ENCODE assay signal across 8 cellular contexts in genomic region chr19:15200575-15201364, GRCh38. TPM values are rescaled to one million over a fixed set of nuclear protein-coding genes. Genes with fewer than 3 reads are reported as not detected.
DNase-seq lines count a peak whose midpoint lies in the region; ATAC-seq and TF ChIP-seq lines count a peak whose summit lies in the region.

Gene NOTCH3, minus strand, starts transcription at chr19:15200995. Its CDS starts 90 bp downstream, at chr19:15200905.

- no peak for DNase-seq in activated T-cell treated with anti-CD3 and anti-CD28 coated beads, Interleukin-2, amount 50 U/mL, for 4 hours
- DNase-seq in activated T-cell treated with anti-CD3 and anti-CD28 coated beads, Interleukin-2, amount 50 U/mL, for 48 hours, result no peak
- DNase-seq in coronary artery (ENCODE audit: low spot score), result no peak
- no peak for DNase-seq in memory B cell (ENCODE audit: low spot score in 2 of 2)
- no peak for DNase-seq in ureter (ENCODE audit: low spot score)
- DNase-seq in SK-N-DZ (ENCODE audit: low spot score), result no peak
- DNase-seq in dedifferentiated amniotic fluid mesenchymal stem cell (ENCODE audit: extremely low spot score), result no peak

- peak in 1 of 2 donors; percentile 48 for ATAC-seq in activated T-cell treated with anti-CD3 and anti-CD28 coated beads, Interleukin-2, amount 50 U/mL, for 4 hours
- ATAC-seq in memory B cell (ENCODE audit: low read depth), result no peak
- no peak for ATAC-seq in GM21367 (IDR thresholded peaks at IDR 0.05; ENCODE audit: unreplicated experiment)

- peak within 1 kb of the TSS; percentile 96 for H3K4me3 ChIP-seq in coronary artery

- TF ChIP-seq CTCF in coronary artery (IDR thresholded peaks at IDR 0.05), result no peak

- H3K27me3 Mint-ChIP-seq in activated T-cell treated with anti-CD3 and anti-CD28 coated beads, Interleukin-2, amount 50 U/mL, for 4 hours (ENCODE audit: low read depth), result peaks cover 58% of the 10 kb centered on the region
- H3K27me3 Mint-ChIP-seq in memory B cell, result peaks cover 31% of the 10 kb centered on the region

- peak within 1 kb of the TSS; percentile 96 to 99 for H3K27ac ChIP-seq in coronary artery

- H3K4me3 Mint-ChIP-seq in activated T-cell treated with anti-CD3 and anti-CD28 coated beads, Interleukin-2, amount 50 U/mL, for 4 hours, result peak within 1 kb of the TSS; percentile 52
- H3K4me3 Mint-ChIP-seq in memory B cell, result peak within 1 kb of the TSS; percentile 45

- no peaks in the 10 kb centered on the region for H3K9me3 Mint-ChIP-seq in activated T-cell treated with anti-CD3 and anti-CD28 coated beads, Interleukin-2, amount 50 U/mL, for 4 hours
- H3K9me3 Mint-ChIP-seq in memory B cell, result no peaks in the 10 kb centered on the region

- H3K27ac Mint-ChIP-seq in memory B cell, result no peak within 1 kb of the TSS

- H3K4me1 Mint-ChIP-seq in activated T-cell treated with anti-CD3 and anti-CD28 coated beads, Interleukin-2, amount 50 U/mL, for 4 hours (ENCODE audit: low read depth), result peaks cover 21% of the 10 kb centered on the region
- H3K4me1 Mint-ChIP-seq in memory B cell, result peaks cover 19% of the 10 kb centered on the region

- no peaks in the 10 kb centered on the region for H3K36me3 Mint-ChIP-seq in activated T-cell treated with anti-CD3 and anti-CD28 coated beads, Interleukin-2, amount 50 U/mL, for 4 hours (ENCODE audit: insufficient read depth)
- peaks cover 5% of the 10 kb centered on the region for H3K36me3 Mint-ChIP-seq in memory B cell

RNA-seq across cellular contexts. Expression of gene NOTCH3, which starts in this region (rescaled TPM):
- under 1 TPM; 0.16 to 0.27 (median 0.18) TPM for total RNA-seq in activated T-cell treated with anti-CD3 and anti-CD28 coated beads, Interleukin-2, amount 50 U/mL, for 4 hours
- 125 TPM for total RNA-seq in ureter
- 12.9 and 19.6 TPM in 2 replicates for polyA plus RNA-seq in SK-N-DZ (2014; cell fraction: cytosol; rRNA removed)
- 11.2 and 15.9 TPM in 2 replicates for polyA plus RNA-seq in SK-N-DZ (2014; cell fraction: nucleus; rRNA removed)

Comparison
In these comparisons a context has a peak if more than half of its experiments do, and no peak if none do; other contexts are left out.
1. RNA of gene NOTCH3 (total RNA-seq): 125 TPM in ureter (single experiment); 0.16 to 0.27 TPM in activated T-cell treated with anti-CD3 and anti-CD28 coated beads, Interleukin-2, amount 50 U/mL, for 4 hours; every median in the first group is over 10 times any median in the second.